Comparison of ENCODE assay signal across 8 cellular contexts in genomic region chr9:87336914-87337333, GRCh38.
DNase-seq lines count a peak whose midpoint lies in the region; ATAC-seq lines count a peak whose summit lies in the region.

No MANE protein-coding gene starts in this region.

- no peaks in the 10 kb centered on the region for H3K36me3 ChIP-seq in stomach smooth muscle (ENCODE audit: control insufficient read depth in 2 of 2, insufficient read depth in 2 of 2, low read length in 2 of 2)

- H3K9me3 Mint-ChIP-seq in activated T-cell treated with anti-CD3 and anti-CD28 coated beads, Interleukin-2, amount 50 U/mL, for 4 hours, result no peaks in the 10 kb centered on the region

- H3K9ac ChIP-seq in stomach smooth muscle (ENCODE audit: low read length in 2 of 2), result peak overlapping the region; percentile 25 to 29

- H3K4me3 ChIP-seq in stomach smooth muscle (ENCODE audit: low read length in 2 of 2), result peak overlapping the region; percentile 76 to 86

- H3K4me3 Mint-ChIP-seq in activated T-cell treated with anti-CD3 and anti-CD28 coated beads, Interleukin-2, amount 50 U/mL, for 4 hours, result peak overlapping the region; percentile 70

- in situ Hi-C loops in KBM-7 (cut with MboI; ENCODE audit: low pct_unique_long_range_greater_than_20kb, low sequenced_read_pairs), result loop anchor here (25.0 kb wide), 2 partner anchors 325 to 475 kb away; no protein-coding TSS in a partner anchor

- H3K27me3 ChIP-seq in stomach smooth muscle (ENCODE audit: control insufficient read depth in 1 of 2, insufficient read depth in 2 of 2, low read length in 2 of 2), result no peaks in the 10 kb centered on the region

- H3K4me1 ChIP-seq in stomach smooth muscle (ENCODE audit: control insufficient read depth, insufficient read depth, low read length), result peaks cover 9% of the 10 kb centered on the region

- no peak for DNase-seq in activated T-cell treated with anti-CD3 and anti-CD28 coated beads, Interleukin-2, amount 50 U/mL, for 4 hours
- DNase-seq in activated T-cell treated with anti-CD3 and anti-CD28 coated beads, Interleukin-2, amount 50 U/mL, for 1 hour, result no peak
- DNase-seq in KBM-7 (peak; percentile 58), RKO (ENCODE audit: low spot score) (peak; percentile 88), dermis blood vessel endothelial cell (peak; percentile 84), left lobe of liver (ENCODE audit: low spot score) (peak; percentile 56)
- DNase-seq in activated effector memory CD4-positive, alpha-beta T cell treated with Interleukin-2 at 50 U/mL for 16 hours, result no peak

- H3K4me1 Mint-ChIP-seq in activated T-cell treated with anti-CD3 and anti-CD28 coated beads, Interleukin-2, amount 50 U/mL, for 4 hours (ENCODE audit: low read depth), result peaks cover 10% of the 10 kb centered on the region

- H3K27ac ChIP-seq in stomach smooth muscle (ENCODE audit: low read length), result no peak overlapping the region

- peak; percentile 27 to 50 for ATAC-seq in activated T-cell treated with anti-CD3 and anti-CD28 coated beads, Interleukin-2, amount 50 U/mL, for 4 hours
- peak; percentile 94 for ATAC-seq in left lobe of liver

- H3K36me3 Mint-ChIP-seq in activated T-cell treated with anti-CD3 and anti-CD28 coated beads, Interleukin-2, amount 50 U/mL, for 4 hours (ENCODE audit: insufficient read depth), result no peaks in the 10 kb centered on the region

- peaks cover 0 to 2% of the 10 kb centered on the region in 2 donors for H3K9me3 ChIP-seq in stomach smooth muscle (ENCODE audit: control insufficient read depth in 2 of 2, low read length in 2 of 2)

- H3K27me3 Mint-ChIP-seq in activated T-cell treated with anti-CD3 and anti-CD28 coated beads, Interleukin-2, amount 50 U/mL, for 4 hours (ENCODE audit: low read depth), result peaks cover 25% of the 10 kb centered on the region

Comparison
In these comparisons a context has a peak if more than half of its experiments do, and no peak if none do; other contexts are left out.
1. DNase-seq: peak in KBM-7 (single experiment), RKO (single experiment), dermis blood vessel endothelial cell (single experiment) and left lobe of liver (single experiment); none in activated T-cell treated with anti-CD3 and anti-CD28 coated beads, Interleukin-2, amount 50 U/mL, for 4 hours (single experiment), activated T-cell treated with anti-CD3 and anti-CD28 coated beads, Interleukin-2, amount 50 U/mL, for 1 hour (single experiment) and activated effector memory CD4-positive, alpha-beta T cell treated with Interleukin-2 at 50 U/mL for 16 hours (single experiment).